Comparison of ENCODE assay signal across 9 cellular contexts in the genomic region with DNA sequence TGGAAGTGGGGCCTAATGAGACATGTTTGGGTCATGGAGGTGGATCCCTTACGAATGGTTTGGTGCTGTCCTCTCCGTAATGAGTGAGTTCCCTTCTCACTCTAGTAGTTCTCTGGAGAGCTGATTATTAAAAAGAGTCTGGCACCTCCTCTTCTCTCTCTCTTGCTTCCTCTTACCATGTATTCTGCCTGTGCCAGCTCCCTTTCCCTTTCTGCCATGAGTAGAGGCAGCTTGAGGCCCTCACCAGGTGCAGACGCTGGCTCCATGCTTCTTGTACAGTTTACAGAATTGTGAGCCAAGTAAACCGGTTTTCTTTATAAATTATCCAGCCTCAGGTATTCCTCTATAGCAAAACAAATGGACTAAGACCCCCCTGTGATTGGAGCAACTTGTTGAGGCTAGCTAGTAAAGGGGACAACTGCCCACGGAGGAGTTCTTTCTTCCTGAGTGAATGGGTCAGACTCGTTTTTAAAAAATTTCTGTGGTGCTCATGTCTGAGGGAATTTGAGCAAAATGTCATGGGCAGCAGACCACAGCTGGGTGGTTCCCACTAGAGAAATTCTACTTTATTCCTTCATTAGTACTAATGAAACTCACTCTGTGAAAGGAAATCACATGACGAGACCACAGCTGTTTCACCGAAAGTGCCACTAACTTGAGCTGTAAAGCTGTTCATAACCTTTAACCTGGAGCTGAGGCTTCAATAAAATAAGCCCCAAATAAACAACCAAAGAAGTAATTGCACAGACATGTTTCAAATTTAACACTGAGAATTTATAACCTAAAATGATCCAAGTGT.
DNase-seq lines count a peak whose midpoint lies in the region; ATAC-seq and TF ChIP-seq lines count a peak whose summit lies in the region.
"Had no signal": no experiment of that assay in that cellular context is flagged by ENCODE, and none has a peak within 500 bp of the region (broad histone marks: within the 10 kb centered on the region; RNA-seq: fewer than 3 reads in every experiment).

No MANE protein-coding gene starts in this region.

- no peaks in the 10 kb centered on the region for H3K36me3 ChIP-seq in gastroesophageal sphincter

- H3K27me3 ChIP-seq in gastroesophageal sphincter = no peaks in the 10 kb centered on the region

- no peaks in the 10 kb centered on the region for H3K36me3 Mint-ChIP-seq in naive B cell

- peak; percentile 37 for DNase-seq in naive B cell
- DNase-seq in cortex of kidney (lab: John Stamatoyannopoulos, UW) = no peak
- DNase-seq in iPS-NIHi7 (ENCODE audit: extremely low spot score) = no peak
- no peak for DNase-seq in SKM-1 (lab: John Stamatoyannopoulos, UW; ENCODE audit: unreplicated experiment)
- DNase-seq: NCI-H1436 treated with DMSO at 0.1 percent for 48 hours had no signal

- H3K9me3 Mint-ChIP-seq in naive B cell = peaks cover 0 to 10% (median 0%) of the 10 kb centered on the region in 7 donors

- WGBS in gastroesophageal sphincter (ENCODE audit: low coverage in 1 of 2), 2 donors = 90 to 92% methylated on average over 4 of the region's 8 CpGs

- H3K27ac ChIP-seq in gastroesophageal sphincter = no peak overlapping the region

- H3K4me1 Mint-ChIP-seq in naive B cell = peaks cover 24 to 39% (median 38%) of the 10 kb centered on the region in 3 donors

- no peak for TF ChIP-seq CTCF in gastroesophageal sphincter (IDR thresholded peaks at IDR 0.05)

- H3K4me3 ChIP-seq in gastroesophageal sphincter = no peak overlapping the region

- no peak for TF ChIP-seq POLR2A in gastroesophageal sphincter (IDR thresholded peaks at IDR 0.05)

- H3K4me3 Mint-ChIP-seq in naive B cell = peak overlapping the region in 7 of 8 donors; percentile 3 to 83 (median 66)

- no peaks in the 10 kb centered on the region for H3K9me3 ChIP-seq in gastroesophageal sphincter

- ATAC-seq in GM18868 (IDR thresholded peaks at IDR 0.05; ENCODE audit: unreplicated experiment) = peak; percentile 76
- peak; percentile 72 for ATAC-seq in GM21576 (IDR thresholded peaks at IDR 0.05; ENCODE audit: unreplicated experiment)
- peak; percentile 83 for ATAC-seq in HG03439 (IDR thresholded peaks at IDR 0.05; ENCODE audit: unreplicated experiment)
- peak; percentile 57 to 62 for ATAC-seq in naive B cell (ENCODE audit: low read depth in 2 of 2)
- ATAC-seq in gastroesophageal sphincter = no peak

- no peak for TF ChIP-seq EP300 in gastroesophageal sphincter (IDR thresholded peaks at IDR 0.05)

- no peaks in the 10 kb centered on the region for H3K27me3 Mint-ChIP-seq in naive B cell

- peak overlapping the region; percentile 44 to 82 (median 70) for H3K27ac Mint-ChIP-seq in naive B cell

- no peaks in the 10 kb centered on the region for H3K4me1 ChIP-seq in gastroesophageal sphincter
